Comparison of ENCODE assay signal across 14 cellular contexts in genomic region chr3:129992781-129993180, GRCh38. TPM values are rescaled to one million over a fixed set of nuclear protein-coding genes. Genes with fewer than 3 reads are reported as not detected.
DNase-seq lines count a peak whose midpoint lies in the region; ATAC-seq, FAIRE-seq and TF ChIP-seq lines count a peak whose summit lies in the region.
"Had no signal": no experiment of that assay in that cellular context is flagged by ENCODE, and none has a peak within 500 bp of the region (broad histone marks: within the 10 kb centered on the region; RNA-seq: fewer than 3 reads in every experiment).

No MANE protein-coding gene starts in this region.

- TF ChIP-seq EP300 in SK-N-SH (IDR thresholded peaks at IDR 0.05; ENCODE audit: borderline replicate concordance in 1 of 2, low read depth in 1 of 2, low read length in 1 of 2) = no peak

- H3K4me3 ChIP-seq in GM12865 (ENCODE audit: low read depth, low read length) (no peak overlapping the region), SK-N-SH (ENCODE audit: low read depth in 2 of 2, low read length in 1 of 2) (no peak overlapping the region), pancreas (no peak overlapping the region)
- H3K4me3 ChIP-seq: lung had no signal

- H3K79me2 ChIP-seq in SK-N-SH (ENCODE audit: insufficient read depth) = no peaks in the 10 kb centered on the region

- no peaks in the 10 kb centered on the region for H3K9me3 ChIP-seq in SK-N-SH
- no peaks in the 10 kb centered on the region for H3K9me3 ChIP-seq in pancreas

- ATAC-seq in foreskin keratinocyte (peak; percentile 21), GM21423 (IDR thresholded peaks at IDR 0.05; ENCODE audit: unreplicated experiment) (no peak), pancreas (no peak), HG03565 (IDR thresholded peaks at IDR 0.05; ENCODE audit: unreplicated experiment) (no peak)

- H3K36me3 ChIP-seq in SK-N-SH (replicated peaks in 1 of 2; ENCODE audit: control insufficient read depth in 1 of 2, insufficient read depth in 2 of 2, low read length in 1 of 2) (no peaks in the 10 kb centered on the region), pancreas (no peaks in the 10 kb centered on the region)

- intact Hi-C loops in pancreas (cut with DNase I) = no loop called here

- TF ChIP-seq CTCF in 22Rv1 (IDR thresholded peaks at IDR 0.05) = peak; percentile 41
- TF ChIP-seq CTCF in GM12865 (IDR thresholded peaks at IDR 0.05; ENCODE audit: insufficient read depth, low read depth, low read length, missing control alignments) = peak; percentile 3
- TF ChIP-seq CTCF in SK-N-SH (IDR thresholded peaks at IDR 0.05) = peak; percentile 42
- TF ChIP-seq CTCF in foreskin keratinocyte (conservative IDR thresholded peaks at IDR 0.05) = peak; percentile 20
- no peak for TF ChIP-seq CTCF in pancreas (IDR thresholded peaks at IDR 0.05)

- no peaks in the 10 kb centered on the region for H3K9me2 ChIP-seq in SK-N-SH

- DNase-seq in GM12865 (ENCODE audit: low read depth) (no peak), SK-N-SH (peak; percentile 66), foreskin keratinocyte (no peak), pancreas (no peak), NCI-H1092 treated with DMSO at 0.1 percent for 48 hours (lab: John Stamatoyannopoulos, UW) (no peak)
- DNase-seq: activated T-cell treated with anti-CD3 and anti-CD28 coated beads, Interleukin-2, amount 50 U/mL, for 24 hours; effector CD8-positive, alpha-beta T cell; NCI-H1105 treated with DMSO at 0.1 percent for 48 hours; stimulated activated CD4-positive, alpha-beta T cell treated with anti-CD3 and anti-CD28 coated beads, Interleukin-15, amount 100 ng/mL, for 24 hours had no signal

- no peaks in the 10 kb centered on the region for H4K20me1 ChIP-seq in SK-N-SH (ENCODE audit: insufficient read depth)

- POLR2A ChIA-PET in SK-N-SH (lab: Yijun Ruan, JAX) = no interaction called here

- no peak overlapping the region for H3K9ac ChIP-seq in SK-N-SH

- no peaks in the 10 kb centered on the region for H3F3A ChIP-seq in SK-N-SH (replicated peaks; ENCODE audit: insufficient read depth)

- TF ChIP-seq RAD21 in SK-N-SH (IDR thresholded peaks at IDR 0.05; ENCODE audit: low read length) = peak; percentile 26

- H3K27me3 ChIP-seq in SK-N-SH (ENCODE audit: insufficient read depth) (peaks cover 35% of the 10 kb centered on the region; the same call in 1 of the 2 replicates), foreskin keratinocyte (peaks cover 41% of the 10 kb centered on the region), pancreas (no peaks in the 10 kb centered on the region)

- CTCF ChIA-PET in SK-N-SH (lab: Yijun Ruan, JAX) = interaction anchor here (0.8 to 4.7 kb wide), 13 partner anchors 8 to 110 kb away, joined by 3 to 58 read pairs (median 4); partner anchors contain the start of gene ALG1L2

- H3K4me1 ChIP-seq in SK-N-SH (ENCODE audit: control insufficient read depth in 1 of 2, insufficient read depth in 2 of 2, low read depth in 1 of 2, low read length in 1 of 2) = no peaks in the 10 kb centered on the region; a peak in 1 of 4 replicates
- H3K4me1 ChIP-seq in foreskin keratinocyte = no peaks in the 10 kb centered on the region
- no peaks in the 10 kb centered on the region for H3K4me1 ChIP-seq in pancreas

- H3K27ac ChIP-seq in 22Rv1 = no peak overlapping the region
- H3K27ac ChIP-seq in SK-N-SH (ENCODE audit: low read depth in 2 of 2, low read length in 1 of 2) = no peak overlapping the region
- no peak overlapping the region for H3K27ac ChIP-seq in foreskin keratinocyte
- H3K27ac ChIP-seq in pancreas = no peak overlapping the region

- no peak for FAIRE-seq in pancreas (lab: Jason Lieb, UNC)

- no peak overlapping the region for H3K4me2 ChIP-seq in SK-N-SH

- WGBS in SK-N-SH (ENCODE audit: low lambda C conversion rate) = 19% methylated on average over 2 of the region's 3 CpGs
- WGBS in pancreas, 2 donors = 42 to 50% methylated on average over 3 of the region's 3 CpGs

- no peak overlapping the region for H2AFZ ChIP-seq in SK-N-SH (ENCODE audit: low read depth)

TF ChIP-seq in SK-N-SH, 30 proteins besides CTCF, POLR2A, EP300 and RAD21:
- TF ChIP-seq IRF3 (IDR thresholded peaks at IDR 0.05; ENCODE audit: low read depth, low read length) (no peak), FOXJ3 (CRISPR knock-in tag; IDR thresholded peaks at IDR 0.05) (no peak), GATA2 (CRISPR knock-in tag; IDR thresholded peaks at IDR 0.05) (no peak), TAF1 (IDR thresholded peaks at IDR 0.05; ENCODE audit: borderline replicate concordance, low read depth, low read length) (no peak), SIN3A (IDR thresholded peaks at IDR 0.05; ENCODE audit: borderline replicate concordance, low read depth, low read length) (no peak), SMC3 (IDR thresholded peaks at IDR 0.05; ENCODE audit: low read depth, low read length) (no peak), USF1 (IDR thresholded peaks at IDR 0.05; ENCODE audit: borderline replicate concordance, low read depth) (no peak), JUND (IDR thresholded peaks at IDR 0.05) (no peak), RXRA (IDR thresholded peaks at IDR 0.05; ENCODE audit: borderline replicate concordance, low read depth) (no peak), RCOR1 (IDR thresholded peaks at IDR 0.05; ENCODE audit: low read length) (no peak), YY1 (IDR thresholded peaks at IDR 0.05; ENCODE audit: low read depth) (no peak), ZBTB33 (IDR thresholded peaks at IDR 0.05; ENCODE audit: borderline replicate concordance, low read depth) (no peak), GABPA (IDR thresholded peaks at IDR 0.05; ENCODE audit: low read depth) (no peak), USF2 (IDR thresholded peaks at IDR 0.05; ENCODE audit: borderline replicate concordance, low read depth, low read length) (no peak), RFX5 (IDR thresholded peaks at IDR 0.05; ENCODE audit: low read length) (no peak), MEF2A (IDR thresholded peaks at IDR 0.05; ENCODE audit: borderline replicate concordance, low read depth) (no peak), MXI1 (IDR thresholded peaks at IDR 0.05; ENCODE audit: low read depth, low read length) (no peak), EZH2phosphoT487 (IDR thresholded peaks at IDR 0.05; ENCODE audit: borderline replicate concordance, low read depth) (no peak)

RNA-seq across cellular contexts. Expression of gene TRH, which starts 18.3 kb away (rescaled TPM):
- polyA plus RNA-seq in SK-N-SH (2012; rRNA removed) (not detected in 2 replicates), foreskin keratinocyte (not detected in 2 replicates), pancreas (not detected)
- not detected in 2 replicates for polyA plus RNA-seq in SK-N-SH (2012; cell fraction: cytosol; rRNA removed)
- not detected in 2 replicates for polyA plus RNA-seq in SK-N-SH (2012; cell fraction: nucleus; rRNA removed)
- total RNA-seq in foreskin keratinocyte (not detected in 2 replicates), pancreas (not detected)
- total RNA-seq: subcutaneous adipose tissue had no signal

Comparison
In these comparisons a context has a peak if more than half of its experiments do, and no peak if none do; other contexts are left out.
1. CTCF ChIP-seq: peak in 22Rv1 (single experiment), GM12865 (single experiment), SK-N-SH (single experiment) and foreskin keratinocyte (single experiment); none in pancreas (0 of 4).